ENCODE assay signal across 2 cellular contexts in genomic region chr11:7639643-7640025, GRCh38.
A peak's percentile ranks its signal among the peaks of the same experiment; 100 is the strongest.
TF ChIP-seq lines count a peak whose summit lies in the region.

No MANE protein-coding gene starts in this region.

TF ChIP-seq in HepG2, 621 proteins besides CTCF, POLR2A, EP300 and RAD21:
- TF ChIP-seq, protein P1, sequence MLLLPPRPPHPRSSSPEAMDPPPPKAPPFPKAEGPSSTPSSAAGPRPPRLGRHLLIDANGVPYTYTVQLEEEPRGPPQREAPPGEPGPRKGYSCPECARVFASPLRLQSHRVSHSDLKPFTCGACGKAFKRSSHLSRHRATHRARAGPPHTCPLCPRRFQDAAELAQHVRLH (CRISPR knock-in tag; IDR thresholded peaks at IDR 0.05; ENCODE audit: borderline replicate concordance, low read depth), result no peak
- TF ChIP-seq ZNF253 (CRISPR knock-in tag; IDR thresholded peaks at IDR 0.05; ENCODE audit: borderline replicate concordance), result no peak
- TF ChIP-seq ZNF296 (CRISPR knock-in tag; conservative IDR thresholded peaks at IDR 0.05), result no peak
- TF ChIP-seq, protein P2, sequence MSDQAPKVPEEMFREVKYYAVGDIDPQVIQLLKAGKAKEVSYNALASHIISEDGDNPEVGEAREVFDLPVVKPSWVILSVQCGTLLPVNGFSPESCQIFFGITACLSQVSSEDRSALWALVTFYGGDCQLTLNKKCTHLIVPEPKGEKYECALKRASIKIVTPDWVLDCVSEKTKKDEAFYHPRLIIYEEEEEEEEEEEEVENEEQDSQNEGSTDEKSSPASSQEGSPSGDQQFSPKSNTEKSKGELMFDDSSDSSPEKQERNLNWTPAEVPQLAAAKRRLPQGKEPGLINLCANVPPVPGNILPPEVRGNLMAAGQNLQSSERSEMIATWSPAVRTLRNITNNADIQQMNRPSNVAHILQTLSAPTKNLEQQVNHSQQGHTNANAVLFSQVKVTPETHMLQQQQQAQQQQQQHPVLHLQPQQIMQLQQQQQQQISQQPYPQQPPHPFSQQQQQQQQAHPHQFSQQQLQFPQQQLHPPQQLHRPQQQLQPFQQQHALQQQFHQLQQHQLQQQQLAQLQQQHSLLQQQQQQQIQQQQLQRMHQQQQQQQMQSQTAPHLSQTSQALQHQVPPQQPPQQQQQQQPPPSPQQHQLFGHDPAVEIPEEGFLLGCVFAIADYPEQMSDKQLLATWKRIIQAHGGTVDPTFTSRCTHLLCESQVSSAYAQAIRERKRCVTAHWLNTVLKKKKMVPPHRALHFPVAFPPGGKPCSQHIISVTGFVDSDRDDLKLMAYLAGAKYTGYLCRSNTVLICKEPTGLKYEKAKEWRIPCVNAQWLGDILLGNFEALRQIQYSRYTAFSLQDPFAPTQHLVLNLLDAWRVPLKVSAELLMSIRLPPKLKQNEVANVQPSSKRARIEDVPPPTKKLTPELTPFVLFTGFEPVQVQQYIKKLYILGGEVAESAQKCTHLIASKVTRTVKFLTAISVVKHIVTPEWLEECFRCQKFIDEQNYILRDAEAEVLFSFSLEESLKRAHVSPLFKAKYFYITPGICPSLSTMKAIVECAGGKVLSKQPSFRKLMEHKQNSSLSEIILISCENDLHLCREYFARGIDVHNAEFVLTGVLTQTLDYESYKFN (CRISPR knock-in tag; conservative IDR thresholded peaks at IDR 0.05), result no peak
- TF ChIP-seq NCOR1 (IDR thresholded peaks at IDR 0.05; ENCODE audit: borderline replicate concordance, low read length), result no peak
- no peak for TF ChIP-seq ZNF777 (CRISPR knock-in tag; IDR thresholded peaks at IDR 0.05)

TF ChIP-seq in K562, 482 proteins besides CTCF, POLR2A, EP300 and RAD21:
- no peak for TF ChIP-seq RBBP5 (IDR thresholded peaks at IDR 0.05; ENCODE audit: borderline replicate concordance, insufficient read depth, low read length, poor library complexity, severe bottlenecking)
- TF ChIP-seq, protein P3, sequence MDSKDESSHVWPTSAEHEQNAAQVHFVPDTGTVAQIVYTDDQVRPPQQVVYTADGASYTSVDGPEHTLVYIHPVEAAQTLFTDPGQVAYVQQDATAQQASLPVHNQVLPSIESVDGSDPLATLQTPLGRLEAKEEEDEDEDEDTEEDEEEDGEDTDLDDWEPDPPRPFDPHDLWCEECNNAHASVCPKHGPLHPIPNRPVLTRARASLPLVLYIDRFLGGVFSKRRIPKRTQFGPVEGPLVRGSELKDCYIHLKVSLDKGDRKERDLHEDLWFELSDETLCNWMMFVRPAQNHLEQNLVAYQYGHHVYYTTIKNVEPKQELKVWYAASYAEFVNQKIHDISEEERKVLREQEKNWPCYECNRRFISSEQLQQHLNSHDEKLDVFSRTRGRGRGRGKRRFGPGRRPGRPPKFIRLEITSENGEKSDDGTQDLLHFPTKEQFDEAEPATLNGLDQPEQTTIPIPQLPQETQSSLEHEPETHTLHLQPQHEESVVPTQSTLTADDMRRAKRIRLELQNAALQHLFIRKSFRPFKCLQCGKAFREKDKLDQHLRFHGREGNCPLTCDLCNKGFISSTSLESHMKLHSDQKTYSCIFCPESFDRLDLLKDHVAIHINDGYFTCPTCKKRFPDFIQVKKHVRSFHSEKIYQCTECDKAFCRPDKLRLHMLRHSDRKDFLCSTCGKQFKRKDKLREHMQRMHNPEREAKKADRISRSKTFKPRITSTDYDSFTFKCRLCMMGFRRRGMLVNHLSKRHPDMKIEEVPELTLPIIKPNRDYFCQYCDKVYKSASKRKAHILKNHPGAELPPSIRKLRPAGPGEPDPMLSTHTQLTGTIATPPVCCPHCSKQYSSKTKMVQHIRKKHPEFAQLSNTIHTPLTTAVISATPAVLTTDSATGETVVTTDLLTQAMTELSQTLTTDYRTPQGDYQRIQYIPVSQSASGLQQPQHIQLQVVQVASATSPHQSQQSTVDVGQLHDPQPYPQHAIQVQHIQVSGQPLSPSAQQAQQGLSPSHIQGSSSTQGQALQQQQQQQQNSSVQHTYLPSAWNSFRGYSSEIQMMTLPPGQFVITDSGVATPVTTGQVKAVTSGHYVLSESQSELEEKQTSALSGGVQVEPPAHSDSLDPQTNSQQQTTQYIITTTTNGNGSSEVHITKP (IDR thresholded peaks at IDR 0.05; ENCODE audit: partially characterized antibody), result peak; percentile 86
